In genomic region chr4:21879187-21879586, GRCh38 we compare ENCODE assay signal across 16 cellular contexts.
DNase-seq lines count a peak whose midpoint lies in the region; ATAC-seq and TF ChIP-seq lines count a peak whose summit lies in the region.
"Had no signal": no experiment of that assay in that cellular context is flagged by ENCODE, and none has a peak within 500 bp of the region (broad histone marks: within the 10 kb centered on the region; RNA-seq: fewer than 3 reads in every experiment).

No MANE protein-coding gene starts in this region.

- in situ Hi-C loops in astrocyte of the spinal cord (cut with HindIII; ENCODE audit: low sequenced_read_pairs): no loop called here

- ATAC-seq in upper lobe of right lung (no peak), T-helper 17 cell (no peak)

- H3K27ac ChIP-seq in upper lobe of right lung: no peak overlapping the region
- H3K27ac ChIP-seq in caudate nucleus (ENCODE audit: low read depth, low read length): no peak overlapping the region

- H3K4me1 ChIP-seq in upper lobe of right lung: no peaks in the 10 kb centered on the region

- intact Hi-C loops in upper lobe of right lung (cut with DNase I): no loop called here

- no peak overlapping the region for H3K27ac Mint-ChIP-seq in T-helper 17 cell
- H3K27ac Mint-ChIP-seq: dendritic cell treated with granulocyte-macrophage colony-stimulating factor and Interleukin-4, amounts not matched to agents 40 ng/mL and 50 ng/mL, for 4 days; naive B cell had no signal

- no peaks in the 10 kb centered on the region for H3K36me3 Mint-ChIP-seq in T-helper 17 cell (ENCODE audit: low read depth)
- H3K36me3 Mint-ChIP-seq: naive B cell had no signal

- no peak overlapping the region for H3K4me3 ChIP-seq in astrocyte of the spinal cord (ENCODE audit: low read depth, low read length)
- no peak overlapping the region for H3K4me3 ChIP-seq in kidney epithelial cell (ENCODE audit: low read depth, low read length)
- no peak overlapping the region for H3K4me3 ChIP-seq in upper lobe of right lung

- no peaks in the 10 kb centered on the region for H3K27me3 Mint-ChIP-seq in T-helper 17 cell
- H3K27me3 Mint-ChIP-seq: dendritic cell treated with granulocyte-macrophage colony-stimulating factor and Interleukin-4, amounts not matched to agents 40 ng/mL and 50 ng/mL, for 4 days; naive B cell had no signal

- H3K27me3 ChIP-seq in kidney epithelial cell (ENCODE audit: control insufficient read depth, insufficient read depth, low read length) (no peaks in the 10 kb centered on the region), upper lobe of right lung (no peaks in the 10 kb centered on the region)

- no peaks in the 10 kb centered on the region for H3K4me1 Mint-ChIP-seq in T-helper 17 cell
- H3K4me1 Mint-ChIP-seq: naive B cell had no signal

- H3K36me3 ChIP-seq in kidney epithelial cell (ENCODE audit: control insufficient read depth, insufficient read depth, low read length) (no peaks in the 10 kb centered on the region), upper lobe of right lung (no peaks in the 10 kb centered on the region)

- no peaks in the 10 kb centered on the region for H3K9me3 ChIP-seq in upper lobe of right lung
- peaks cover 2% of the 10 kb centered on the region for H3K9me3 ChIP-seq in T-helper 17 cell (ENCODE audit: control insufficient read depth, low read length, poor library complexity, severe bottlenecking)

- DNase-seq in EL (peak; percentile 71), HT-29 (ENCODE audit: low spot score) (peak; percentile 11), astrocyte of the spinal cord (ENCODE audit: low read depth, low spot score) (peak; percentile 25), kidney epithelial cell (ENCODE audit: low read depth) (no peak), upper lobe of right lung (no peak), T-helper 17 cell (no peak), superior temporal gyrus (ENCODE audit: extremely low spot score) (no peak), caudate nucleus (lab: John Stamatoyannopoulos, UW) (no peak)
- DNase-seq: activated CD4-positive, alpha-beta T cell treated with anti-CD3 and anti-CD28 coated beads, Interleukin-2, amount 50 U/mL, for 1 hour; activated naive CD4-positive, alpha-beta T cell treated with Interleukin-2 at 50 U/mL for 16 hours; GDM1; hypothalamus; naive B cell; NCI-H446 treated with DMSO at 0.1 percent for 48 hours; Right ventricle myocardium superior had no signal

- no peak overlapping the region for H3K4me3 Mint-ChIP-seq in T-helper 17 cell
- H3K4me3 Mint-ChIP-seq: dendritic cell treated with granulocyte-macrophage colony-stimulating factor and Interleukin-4, amounts not matched to agents 40 ng/mL and 50 ng/mL, for 4 days; naive B cell had no signal

- TF ChIP-seq CTCF in astrocyte of the spinal cord (IDR thresholded peaks at IDR 0.05; ENCODE audit: low read depth, low read length) (peak; percentile 32), kidney epithelial cell (IDR thresholded peaks at IDR 0.05; ENCODE audit: insufficient read depth, low read length, poor library complexity, severe bottlenecking) (peak; percentile 14), upper lobe of right lung (IDR thresholded peaks at IDR 0.05) (no peak)

Comparison
In these comparisons a context has a peak if more than half of its experiments do, and no peak if none do; other contexts are left out.
1. DNase-seq: peak in EL (single experiment), HT-29 (single experiment) and astrocyte of the spinal cord (single experiment); none in kidney epithelial cell (single experiment), upper lobe of right lung (single experiment), T-helper 17 cell (0 of 3), superior temporal gyrus (single experiment) and caudate nucleus (0 of 61).